Comparison of ENCODE assay signal across 10 cellular contexts in genomic region chr1:160559437-160559836, GRCh38. TPM values are rescaled to one million over a fixed set of nuclear protein-coding genes. Genes with fewer than 3 reads are reported as not detected.
DNase-seq lines count a peak whose midpoint lies in the region; ATAC-seq, FAIRE-seq and TF ChIP-seq lines count a peak whose summit lies in the region.
"Not testable (repeated sequence)": the region's sequence is repeated elsewhere in the genome, so short reads cannot be mapped to it uniquely, and the experiment has no call there.
"Had no signal": no experiment of that assay in that cellular context is flagged by ENCODE, and none has a peak within 500 bp of the region (broad histone marks: within the 10 kb centered on the region; RNA-seq: fewer than 3 reads in every experiment).

No MANE protein-coding gene starts in this region.

- not testable (repeated sequence) for H3K27me3 ChIP-seq in Peyer's patch; effector memory CD4-positive, alpha-beta T cell (replicated peaks; ENCODE audit: control insufficient read depth, insufficient read depth, low read length, poor library complexity, severe bottlenecking); spleen (replicated peaks in 1 of 7)

- not testable (repeated sequence) for DNase-seq in CD14-positive monocyte (ENCODE audit: low spot score); GM18507 (ENCODE audit: extremely low spot score, insufficient read length, low read depth); Peyer's patch; activated CD4-positive, alpha-beta T cell treated with anti-CD3 and anti-CD28 coated beads, Interleukin-2, amount 10 ng/mL, durations not matched to agents 7 days and 5 days; activated T-cell treated with anti-CD3 and anti-CD28 coated beads, Interleukin-2, amount 50 U/mL, for 72 hours; effector memory CD4-positive, alpha-beta T cell; spleen

- peak overlapping the region in 1 of 2 donors; percentile 14 for H3K4me3 Mint-ChIP-seq in CD14-positive monocyte
- H3K4me3 Mint-ChIP-seq in activated CD4-positive, alpha-beta T cell treated with anti-CD3 and anti-CD28 coated beads, Interleukin-2, amount 10 ng/mL, durations not matched to agents 7 days and 5 days, result not testable (repeated sequence)
- H3K4me3 Mint-ChIP-seq in activated T-cell treated with anti-CD3 and anti-CD28 coated beads, Interleukin-2, amount 50 U/mL, for 72 hours, result peak overlapping the region; percentile 72 to 89
- H3K4me3 Mint-ChIP-seq in activated naive CD8-positive, alpha-beta T cell, result peak overlapping the region; percentile 75

- ATAC-seq in activated T-cell treated with anti-CD3 and anti-CD28 coated beads, Interleukin-2, amount 50 U/mL, for 72 hours (replicated peaks in 1 of 2), result not testable (repeated sequence)

- H3K9me3 ChIP-seq in Peyer's patch; effector memory CD4-positive, alpha-beta T cell (ENCODE audit: control insufficient read depth, low read length): not testable (repeated sequence)
- H3K9me3 ChIP-seq in spleen, result peaks cover 0 to 17% (median 10%) of the 10 kb centered on the region in 8 donors

- CTCF ChIA-PET in activated CD4-positive, alpha-beta T cell treated with anti-CD3 and anti-CD28 coated beads, Interleukin-2, amount 10 ng/mL, durations not matched to agents 7 days and 5 days (lab: Charles Lee), result interaction anchor here (0.8 to 2.0 kb wide), 4 partner anchors 10 to 144 kb away, joined by 3 to 6 read pairs (median 4); no protein-coding TSS in a partner anchor

- peaks cover 32 to 48% of the 10 kb centered on the region in 2 donors for H3K36me3 Mint-ChIP-seq in CD14-positive monocyte
- H3K36me3 Mint-ChIP-seq in activated CD4-positive, alpha-beta T cell treated with anti-CD3 and anti-CD28 coated beads, Interleukin-2, amount 10 ng/mL, durations not matched to agents 7 days and 5 days (ENCODE audit: low read depth), result peaks cover 59% of the 10 kb centered on the region
- peaks cover 16 to 18% of the 10 kb centered on the region in 2 donors for H3K36me3 Mint-ChIP-seq in activated T-cell treated with anti-CD3 and anti-CD28 coated beads, Interleukin-2, amount 50 U/mL, for 72 hours (ENCODE audit: insufficient read depth in 2 of 2)
- peaks cover 19% of the 10 kb centered on the region for H3K36me3 Mint-ChIP-seq in activated naive CD8-positive, alpha-beta T cell

- 53 to 90% (median 81%) methylated on average over 3 of the region's 3 CpGs for WGBS in spleen, 5 donors

- intact Hi-C loops in CD14-positive monocyte (cut with micrococcal nuclease); spleen (cut with DNase I; ENCODE audit: low total_unique reads): not testable (repeated sequence)

- H3K4me3 ChIP-seq in Peyer's patch, result not testable (repeated sequence)
- H3K4me3 ChIP-seq in effector memory CD4-positive, alpha-beta T cell (ENCODE audit: insufficient read depth, low read depth, low read length, poor library complexity, severe bottlenecking), result peak overlapping the region; percentile 16
- peak overlapping the region in 3 of 8 donors; percentile 8 to 45 (median 11) for H3K4me3 ChIP-seq in spleen

- FAIRE-seq in GM18507 (lab: Jason Lieb, UNC), result peak; percentile 58

- POLR2A ChIA-PET in activated CD4-positive, alpha-beta T cell treated with anti-CD3 and anti-CD28 coated beads, Interleukin-2, amount 10 ng/mL, durations not matched to agents 7 days and 5 days (lab: Charles Lee), result not testable (repeated sequence)

- peak overlapping the region in 6 of 7 donors; percentile 54 to 82 (median 66) for H3K27ac Mint-ChIP-seq in CD14-positive monocyte
- peak overlapping the region; percentile 21 for H3K27ac Mint-ChIP-seq in activated CD4-positive, alpha-beta T cell treated with anti-CD3 and anti-CD28 coated beads, Interleukin-2, amount 10 ng/mL, durations not matched to agents 7 days and 5 days
- peak overlapping the region; percentile 100 for H3K27ac Mint-ChIP-seq in activated T-cell treated with anti-CD3 and anti-CD28 coated beads, Interleukin-2, amount 50 U/mL, for 72 hours
- H3K27ac Mint-ChIP-seq in activated naive CD8-positive, alpha-beta T cell, result peak overlapping the region; percentile 92

- H3K4me1 ChIP-seq in Peyer's patch, result not testable (repeated sequence)
- peaks cover 14% of the 10 kb centered on the region for H3K4me1 ChIP-seq in effector memory CD4-positive, alpha-beta T cell (ENCODE audit: control insufficient read depth, insufficient read depth, low read length, poor library complexity, severe bottlenecking)
- peaks cover 0 to 55% (median 32%) of the 10 kb centered on the region in 6 donors for H3K4me1 ChIP-seq in spleen

- TF ChIP-seq CTCF in CD14-positive monocyte (IDR thresholded peaks at IDR 0.05); Peyer's patch (IDR thresholded peaks at IDR 0.05); spleen (IDR thresholded peaks at IDR 0.05 in 8 of 11, conservative IDR thresholded peaks at IDR 0.05 in 3 of 11): not testable (repeated sequence)

- TF ChIP-seq POLR2A in Peyer's patch (IDR thresholded peaks at IDR 0.05); spleen (IDR thresholded peaks at IDR 0.05): not testable (repeated sequence)

- H3K27me3 Mint-ChIP-seq in CD14-positive monocyte (ENCODE audit: low read depth in 3 of 3); activated CD4-positive, alpha-beta T cell treated with anti-CD3 and anti-CD28 coated beads, Interleukin-2, amount 10 ng/mL, durations not matched to agents 7 days and 5 days; activated T-cell treated with anti-CD3 and anti-CD28 coated beads, Interleukin-2, amount 50 U/mL, for 72 hours (ENCODE audit: low read depth); activated naive CD8-positive, alpha-beta T cell: not testable (repeated sequence)

- H3K27ac ChIP-seq in Peyer's patch (peak overlapping the region in 3 of 4 donors; percentile 8 to 62 (median 25)), spleen (peak overlapping the region; percentile 16 to 77 (median 54))
- H3K27ac ChIP-seq in effector memory CD4-positive, alpha-beta T cell (ENCODE audit: insufficient read depth, low read length, poor library complexity, severe bottlenecking), result peak overlapping the region; percentile 58

- H3K4me1 Mint-ChIP-seq in CD14-positive monocyte, result peaks cover 46% of the 10 kb centered on the region
- H3K4me1 Mint-ChIP-seq in activated CD4-positive, alpha-beta T cell treated with anti-CD3 and anti-CD28 coated beads, Interleukin-2, amount 10 ng/mL, durations not matched to agents 7 days and 5 days, result peaks cover 36% of the 10 kb centered on the region
- H3K4me1 Mint-ChIP-seq in activated T-cell treated with anti-CD3 and anti-CD28 coated beads, Interleukin-2, amount 50 U/mL, for 72 hours (ENCODE audit: low read depth), result peaks cover 44% of the 10 kb centered on the region
- peaks cover 80% of the 10 kb centered on the region for H3K4me1 Mint-ChIP-seq in activated naive CD8-positive, alpha-beta T cell (ENCODE audit: low read depth)

- H3K36me3 ChIP-seq in Peyer's patch; effector memory CD4-positive, alpha-beta T cell (ENCODE audit: control insufficient read depth, insufficient read depth, low read length): not testable (repeated sequence)
- peaks cover 0 to 23% (median 0%) of the 10 kb centered on the region in 6 donors for H3K36me3 ChIP-seq in spleen

- not testable (repeated sequence) for H3K9me3 Mint-ChIP-seq in CD14-positive monocyte; activated T-cell treated with anti-CD3 and anti-CD28 coated beads, Interleukin-2, amount 50 U/mL, for 72 hours; activated naive CD8-positive, alpha-beta T cell (ENCODE audit: low read depth)
- peaks cover 23% of the 10 kb centered on the region for H3K9me3 Mint-ChIP-seq in activated CD4-positive, alpha-beta T cell treated with anti-CD3 and anti-CD28 coated beads, Interleukin-2, amount 10 ng/mL, durations not matched to agents 7 days and 5 days

RNA-seq across cellular contexts. Expression of gene CD84, which starts 19.9 kb away (rescaled TPM):
- polyA plus RNA-seq in CD14-positive monocyte, result 10 to 100 TPM; 14.5 to 33.5 TPM
- 10 to 100 TPM in 1 of 4 donors, 1 to 10 TPM in 3; 2.7 to 24.8 (median 5.2) TPM for total RNA-seq in Peyer's patch
- total RNA-seq in activated CD4-positive, alpha-beta T cell treated with anti-CD3 and anti-CD28 coated beads, Interleukin-2, amount 10 ng/mL, durations not matched to agents 7 days and 5 days, result 10 to 100 TPM; 14.7 to 16.2 TPM
- total RNA-seq in activated T-cell treated with anti-CD3 and anti-CD28 coated beads, Interleukin-2, amount 50 U/mL, for 72 hours, result 10 to 100 TPM; 10.2 to 16.0 TPM
- total RNA-seq in spleen, result 10 to 100 TPM; 50.3 to 76.1 (median 62.5) TPM
- polyA plus RNA-seq in spleen, result 10 to 100 TPM in 1 of 3 donors, 1 to 10 TPM in 2; 4.7 to 10.9 (median 5.4) TPM
- total RNA-seq: H1 had no signal
- polyA plus RNA-seq: AG04450, H1 had no signal

RNA-seq across cellular contexts. Expression of gene SLAMF6, which starts 36.4 kb away (rescaled TPM):
- polyA plus RNA-seq in CD14-positive monocyte (under 1 TPM; 0.50 to 0.72 TPM), spleen (10 to 100 TPM; 35.2 to 38.5 (median 37.0) TPM)
- total RNA-seq in Peyer's patch (10 to 100 TPM in 1 of 4 donors, 1 to 10 TPM in 2, under 1 TPM in 1; 0.57 to 10.7 (median 5.2) TPM), spleen (10 to 100 TPM; 21.5 to 52.4 (median 36.1) TPM)
- 10 to 100 TPM; 25.1 to 33.7 TPM for total RNA-seq in activated CD4-positive, alpha-beta T cell treated with anti-CD3 and anti-CD28 coated beads, Interleukin-2, amount 10 ng/mL, durations not matched to agents 7 days and 5 days
- total RNA-seq in activated T-cell treated with anti-CD3 and anti-CD28 coated beads, Interleukin-2, amount 50 U/mL, for 72 hours, result 10 to 100 TPM; 41.6 to 48.8 TPM
- total RNA-seq: H1 had no signal
- polyA plus RNA-seq: AG04450, H1 had no signal

Comparison
In these comparisons a context has a peak if more than half of its experiments do, and no peak if none do; other contexts are left out.
1. H3K27ac Mint-ChIP-seq: peak in every context shown above with its lines; median percentile 100 in activated T-cell treated with anti-CD3 and anti-CD28 coated beads, Interleukin-2, amount 50 U/mL, for 72 hours; 92 in activated naive CD8-positive, alpha-beta T cell; 66 in CD14-positive monocyte; 21 in activated CD4-positive, alpha-beta T cell treated with anti-CD3 and anti-CD28 coated beads, Interleukin-2, amount 10 ng/mL, durations not matched to agents 7 days and 5 days.